ENCODE assay signal across 8 cellular contexts in the genomic region with DNA sequence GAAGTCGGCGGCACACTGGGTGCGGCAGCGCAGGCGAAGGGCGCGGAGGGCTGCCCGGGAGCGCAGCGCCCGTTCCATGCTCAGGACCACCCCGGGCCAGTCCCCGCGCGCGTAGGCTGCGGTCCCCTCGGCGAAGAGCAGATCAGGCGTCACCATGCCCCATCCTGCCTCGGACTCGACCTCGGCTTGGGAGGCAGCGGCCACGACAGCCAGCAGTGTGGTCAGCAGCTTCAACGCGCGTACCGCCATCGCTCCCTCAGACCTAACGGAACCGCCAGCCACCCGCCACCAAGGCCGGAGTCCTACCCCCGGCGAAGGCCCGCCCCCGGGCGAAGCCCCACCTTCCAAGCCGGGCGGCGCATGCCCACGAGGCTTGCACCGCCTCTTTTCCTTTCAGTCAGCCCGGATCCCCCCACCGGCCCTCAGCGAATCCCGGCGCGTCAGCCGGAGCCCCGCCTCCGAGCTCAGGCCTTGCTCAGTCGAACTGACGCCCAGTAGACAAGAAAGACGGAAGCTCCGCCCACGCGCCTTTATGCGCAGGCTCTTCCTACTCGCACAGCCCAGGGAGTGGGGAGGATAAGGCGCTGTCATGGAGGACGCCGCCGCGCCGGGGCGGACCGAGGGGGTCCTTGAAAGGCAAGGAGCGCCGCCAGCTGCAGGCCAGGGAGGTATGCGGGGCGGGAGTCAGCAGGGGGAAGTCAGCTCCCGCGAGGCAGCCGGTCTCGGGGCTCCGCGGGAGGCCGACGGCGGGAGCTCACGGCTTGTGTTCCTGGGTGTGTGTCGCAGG. TPM values are rescaled to one million over a fixed set of nuclear protein-coding genes. Genes with fewer than 3 reads are reported as not detected.
A peak's percentile ranks its signal among the peaks of the same experiment; 100 is the strongest.
DNase-seq lines count a peak whose midpoint lies in the region; ATAC-seq and TF ChIP-seq lines count a peak whose summit lies in the region.

A gene (plus strand): TSS at position 527 of the 787 bp plus-strand sequence. CDS start 63 bp downstream, at position 590.
A gene with protein sequence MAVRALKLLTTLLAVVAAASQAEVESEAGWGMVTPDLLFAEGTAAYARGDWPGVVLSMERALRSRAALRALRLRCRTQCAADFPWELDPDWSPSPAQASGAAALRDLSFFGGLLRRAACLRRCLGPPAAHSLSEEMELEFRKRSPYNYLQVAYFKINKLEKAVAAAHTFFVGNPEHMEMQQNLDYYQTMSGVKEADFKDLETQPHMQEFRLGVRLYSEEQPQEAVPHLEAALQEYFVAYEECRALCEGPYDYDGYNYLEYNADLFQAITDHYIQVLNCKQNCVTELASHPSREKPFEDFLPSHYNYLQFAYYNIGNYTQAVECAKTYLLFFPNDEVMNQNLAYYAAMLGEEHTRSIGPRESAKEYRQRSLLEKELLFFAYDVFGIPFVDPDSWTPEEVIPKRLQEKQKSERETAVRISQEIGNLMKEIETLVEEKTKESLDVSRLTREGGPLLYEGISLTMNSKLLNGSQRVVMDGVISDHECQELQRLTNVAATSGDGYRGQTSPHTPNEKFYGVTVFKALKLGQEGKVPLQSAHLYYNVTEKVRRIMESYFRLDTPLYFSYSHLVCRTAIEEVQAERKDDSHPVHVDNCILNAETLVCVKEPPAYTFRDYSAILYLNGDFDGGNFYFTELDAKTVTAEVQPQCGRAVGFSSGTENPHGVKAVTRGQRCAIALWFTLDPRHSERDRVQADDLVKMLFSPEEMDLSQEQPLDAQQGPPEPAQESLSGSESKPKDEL (minus strand): TSS at position 306 of the 787 bp plus-strand sequence. CDS start 57 bp downstream, at position 249.

- H3K27me3 Mint-ChIP-seq in activated B cell treated with CpG ODN at 0.5 μM for 24 hours = no peaks in the 10 kb centered on the region
- H3K27me3 Mint-ChIP-seq in immature natural killer cell (ENCODE audit: low read depth in 3 of 3) = peaks cover 0 to 5% (median 2%) of the 10 kb centered on the region in 3 donors

- POLR2A ChIA-PET in activated B cell treated with CpG ODN at 0.5 μM for 24 hours (lab: Charles Lee) = interaction anchor here (0.5 to 3.1 kb wide), 33 partner anchors 8 to 883 kb away, joined by 3 to 48 read pairs (median 5); a partner anchor contains a TSS

- H3K27ac Mint-ChIP-seq in activated B cell treated with CpG ODN at 0.5 μM for 24 hours (peak within 1 kb of the TSS; percentile 93), immature natural killer cell (peak within 1 kb of the TSS in 5 of 6 donors; percentile 89 to 94 (median 93))

- intact Hi-C loops in activated B cell treated with CpG ODN at 0.5 μM for 24 hours (cut with micrococcal nuclease) = loop anchor here (1.0 to 5.0 kb wide), 10 partner anchors 50 to 880 kb away; a partner anchor contains a TSS

- no peak within 1 kb of the TSS for H3K4me3 Mint-ChIP-seq in activated B cell treated with CpG ODN at 0.5 μM for 24 hours
- H3K4me3 Mint-ChIP-seq in immature natural killer cell = peak within 1 kb of the TSS in 2 of 5 donors; percentile 92 to 94

- peaks cover 33% of the 10 kb centered on the region for H3K4me1 Mint-ChIP-seq in activated B cell treated with CpG ODN at 0.5 μM for 24 hours
- peaks cover 33 to 37% of the 10 kb centered on the region in 2 donors for H3K4me1 Mint-ChIP-seq in immature natural killer cell

- DNase-seq in AG09319 (ENCODE audit: extremely low read depth, low read depth) (peak; percentile 95), NCI-H226 (peak; percentile 99), activated B cell treated with CpG ODN at 0.5 μM for 24 hours (peak; percentile 99), caudate nucleus (lab: John Stamatoyannopoulos, UW) (peak; percentile 86 to 100 (median 100)), immature natural killer cell (peak; percentile 100), smooth muscle cell of the brain vasculature (ENCODE audit: low read depth, low spot score) (peak; percentile 99)

- ATAC-seq in GM19023 (IDR thresholded peaks at IDR 0.05; ENCODE audit: unreplicated experiment) = peak; percentile 93
- ATAC-seq in HG03196 (IDR thresholded peaks at IDR 0.05; ENCODE audit: unreplicated experiment) = peak; percentile 87
- ATAC-seq in activated B cell treated with CpG ODN at 0.5 μM for 24 hours (ENCODE audit: low read depth) = peak; percentile 91

- CTCF ChIA-PET in activated B cell treated with CpG ODN at 0.5 μM for 24 hours (lab: Charles Lee) = interaction anchor here (0.8 to 1.7 kb wide), 8 partner anchors 10 to 307 kb away, joined by 3 to 8 read pairs (median 4); a partner anchor contains a TSS

- peak within 1 kb of the TSS; percentile 85 for H3K27ac ChIP-seq in caudate nucleus (ENCODE audit: low read depth, low read length)

- H3K36me3 Mint-ChIP-seq in activated B cell treated with CpG ODN at 0.5 μM for 24 hours (ENCODE audit: low read depth) (peaks cover 20% of the 10 kb centered on the region), immature natural killer cell (peaks cover 0 to 6% (median 2%) of the 10 kb centered on the region in 3 donors)

- H3K9me3 Mint-ChIP-seq in activated B cell treated with CpG ODN at 0.5 μM for 24 hours (no peaks in the 10 kb centered on the region), immature natural killer cell (no peaks in the 10 kb centered on the region)

- no peak for TF ChIP-seq CTCF in AG09319 (IDR thresholded peaks at IDR 0.05; ENCODE audit: low read depth, low read length)
- TF ChIP-seq CTCF in activated B cell treated with CpG ODN at 0.5 μM for 24 hours (IDR thresholded peaks at IDR 0.05) = no peak

RNA-seq across cellular contexts. Expression of the first gene that starts in this region (rescaled TPM):
- 10.6 and 13.1 TPM in 2 replicates for total RNA-seq in activated B cell treated with CpG ODN at 0.5 μM for 24 hours
- polyA plus RNA-seq in immature natural killer cell = 1 to 10 TPM; 4.7 to 8.8 (median 5.9) TPM

RNA-seq across cellular contexts. Expression of the second gene that starts in this region (rescaled TPM):
- total RNA-seq in activated B cell treated with CpG ODN at 0.5 μM for 24 hours = 27.1 and 30.4 TPM in 2 replicates
- 10 to 100 TPM; 11.8 to 20.8 (median 17.3) TPM for polyA plus RNA-seq in immature natural killer cell

Comparison
In these comparisons a context has a peak if more than half of its experiments do, and no peak if none do; other contexts are left out.
1. Peak in every context shown above with its lines: DNase-seq, ATAC-seq and H3K27ac ChIP-seq.